Comparison of ENCODE assay signal across 29 cellular contexts in the genomic region with DNA sequence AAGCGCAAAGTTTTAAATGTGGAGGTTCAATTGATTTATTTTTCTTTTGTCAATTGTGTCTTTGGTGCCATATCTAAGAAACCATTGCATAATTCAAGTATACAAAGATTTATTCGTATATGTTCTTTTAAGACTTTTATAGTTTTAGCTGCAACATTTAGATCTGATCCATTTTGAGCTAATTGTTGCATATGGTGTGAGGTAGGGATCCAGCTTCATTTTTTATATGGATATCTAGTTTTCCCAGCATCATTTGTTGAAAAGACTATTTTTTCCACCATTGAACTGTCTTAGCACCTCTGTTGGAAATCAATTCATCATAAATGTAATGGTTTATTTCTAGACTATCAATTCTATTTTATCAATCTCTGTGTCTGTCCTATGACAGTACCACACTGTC. TPM values are rescaled to one million over a fixed set of nuclear protein-coding genes. Genes with fewer than 3 reads are reported as not detected.
"Had no signal": no experiment of that assay in that cellular context is flagged by ENCODE, and none has a peak within 500 bp of the region (broad histone marks: within the 10 kb centered on the region; RNA-seq: fewer than 3 reads in every experiment).

No MANE protein-coding gene starts in this region.

- H3K36me3 ChIP-seq: adrenal gland, colonic mucosa, gastroesophageal sphincter, pancreas, prostate gland, tibial nerve had no signal

- H3K4me1 ChIP-seq: adrenal gland, body of pancreas, colonic mucosa, gastroesophageal sphincter, pancreas, prostate gland, tibial nerve had no signal

- H3K27ac Mint-ChIP-seq: activated CD8-positive, alpha-beta memory T cell treated with anti-CD3 and anti-CD28 coated beads, Interleukin-2, amount 10 ng/mL, durations not matched to agents 7 days and 5 days; activated CD8-positive, alpha-beta T cell treated with anti-CD3 and anti-CD28 coated beads, Interleukin-2, amount 10 ng/mL, durations not matched to agents 7 days and 5 days; T-helper 2 cell treated with Interferon-gamma antibody and Interleukin-4, amounts not matched to agents 5 μg/mL and 100 μg/mL, for 36 hours had no signal

- ATAC-seq: activated CD4-positive, alpha-beta T cell treated with anti-CD3 and anti-CD28 coated beads for 36 hours; activated CD8-positive, alpha-beta memory T cell treated with anti-CD3 and anti-CD28 coated beads, Interleukin-2, amount 10 ng/mL, durations not matched to agents 7 days and 5 days; activated CD8-positive, alpha-beta T cell treated with anti-CD3 and anti-CD28 coated beads, Interleukin-2, amount 10 ng/mL, durations not matched to agents 7 days and 5 days; activated naive CD4-positive, alpha-beta T cell treated with anti-CD3 and anti-CD28 coated beads, Interleukin-2, amount 50 U/mL, for 72 hours; body of pancreas; effector memory CD8-positive, alpha-beta T cell; gastroesophageal sphincter; left cardiac atrium; left ventricle myocardium superior; pancreas had no signal

- H3K4me3 Mint-ChIP-seq: activated CD8-positive, alpha-beta memory T cell treated with anti-CD3 and anti-CD28 coated beads, Interleukin-2, amount 10 ng/mL, durations not matched to agents 7 days and 5 days; activated CD8-positive, alpha-beta T cell treated with anti-CD3 and anti-CD28 coated beads, Interleukin-2, amount 10 ng/mL, durations not matched to agents 7 days and 5 days; neural crest cell; T-helper 2 cell treated with Interferon-gamma antibody and Interleukin-4, amounts not matched to agents 5 μg/mL and 100 μg/mL, for 36 hours had no signal

- DNase-seq: activated CD4-positive, alpha-beta T cell treated with anti-CD3 and anti-CD28 coated beads for 36 hours; activated CD4-positive, CD25-positive, alpha-beta regulatory T cell; activated CD8-positive, alpha-beta memory T cell treated with anti-CD3 and anti-CD28 coated beads, Interleukin-2, amount 10 ng/mL, durations not matched to agents 7 days and 5 days; activated CD8-positive, alpha-beta T cell treated with anti-CD3 and anti-CD28 coated beads, Interleukin-2, amount 10 ng/mL, durations not matched to agents 7 days and 5 days; activated gamma-delta T cell treated with Interleukin-2 at 50 U/mL for 16 hours; adrenal gland; aorta; body of pancreas; cerebellar nuclear complex; colonic mucosa; effector memory CD8-positive, alpha-beta T cell; islet precursor cell; left cardiac atrium; left ventricle myocardium superior; nucleus accumbens; pancreas; stimulated activated CD4-positive, alpha-beta T cell treated with anti-CD3 and anti-CD28 coated beads, Interleukin-1b, Interleukin-23, amount 100 ng/mL, for 48 hours; stimulated activated CD4-positive, alpha-beta T cell treated with anti-CD3 and anti-CD28 coated beads, Interleukin-4, amount 100 ng/mL, for 4 hours; stimulated activated naive CD4-positive, alpha-beta T cell had no signal

- H3K9me3 Mint-ChIP-seq: effector memory CD8-positive, alpha-beta T cell had no signal

- H3K27me3 ChIP-seq: adrenal gland, body of pancreas, colonic mucosa, hepatocyte, pancreas had no signal

- H3K4me3 ChIP-seq: adrenal gland, body of pancreas, colonic mucosa, gastroesophageal sphincter, hepatocyte, pancreas, prostate gland, smooth muscle cell, tibial nerve had no signal

- H3K27ac ChIP-seq: adrenal gland, body of pancreas, colonic mucosa, gastroesophageal sphincter, hepatocyte, pancreas, prostate gland, tibial nerve had no signal

- H3K9me3 ChIP-seq: adrenal gland, body of pancreas, colonic mucosa, gastroesophageal sphincter, pancreas, prostate gland had no signal

- H3K27me3 Mint-ChIP-seq: activated CD4-positive, alpha-beta T cell treated with anti-CD3 and anti-CD28 coated beads for 36 hours had no signal

RNA-seq across cellular contexts. Expression of a gene that starts 2.1 kb away (rescaled TPM):
- total RNA-seq: fibroblast of villous mesenchyme, lung microvascular endothelial cell, smooth muscle cell had no signal
